Comparison of ENCODE assay signal across 7 cellular contexts in the genomic region with DNA sequence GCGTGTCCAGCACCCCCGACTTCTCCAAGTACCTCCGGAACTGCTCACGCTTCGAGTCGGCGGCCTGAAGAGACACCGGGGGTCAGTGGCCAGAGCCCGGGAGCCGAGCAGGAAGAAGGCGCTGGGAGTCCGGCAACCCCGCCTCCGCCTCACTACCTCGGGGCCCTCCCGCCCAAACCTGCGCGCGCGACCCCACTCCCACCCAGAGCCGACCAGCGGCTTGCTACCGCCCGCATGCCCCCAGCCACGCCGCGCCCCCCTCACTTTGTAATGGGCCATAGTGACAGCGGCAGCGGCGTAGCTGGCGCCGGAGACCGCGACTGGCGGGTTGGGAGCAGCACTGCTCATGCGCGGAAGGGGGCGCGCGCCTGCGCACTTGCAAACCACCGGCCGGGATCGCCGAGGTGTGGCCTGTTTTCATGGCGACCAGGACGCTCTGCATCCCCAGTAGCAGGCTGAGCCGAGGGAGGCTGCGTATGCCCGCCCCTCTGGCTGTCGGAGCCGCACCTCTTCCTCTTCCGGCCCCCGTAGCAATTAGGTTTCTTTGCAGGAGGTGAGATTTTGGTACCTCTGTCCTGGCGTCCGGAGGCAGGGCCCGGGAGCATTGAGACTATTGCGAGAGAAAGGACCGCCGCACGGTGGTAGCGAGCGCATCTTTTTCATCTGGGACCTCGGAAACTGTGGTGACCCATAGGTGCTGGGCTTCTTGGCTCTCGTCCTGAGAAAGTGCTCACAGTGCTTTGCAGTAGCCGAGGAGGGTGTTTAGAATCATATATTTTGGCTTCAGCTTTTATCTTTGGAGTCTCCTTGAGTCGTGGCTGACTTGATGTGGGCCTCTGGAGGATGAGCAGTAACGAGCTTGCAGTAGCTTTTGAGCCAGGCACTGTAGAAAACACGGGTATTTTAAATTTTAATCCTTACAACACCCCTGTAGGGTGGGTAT.
DNase-seq lines count a peak whose midpoint lies in the region; ATAC-seq and TF ChIP-seq lines count a peak whose summit lies in the region.

A gene with protein sequence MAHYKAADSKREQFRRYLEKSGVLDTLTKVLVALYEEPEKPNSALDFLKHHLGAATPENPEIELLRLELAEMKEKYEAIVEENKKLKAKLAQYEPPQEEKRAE (minus strand): TSS at position 322 of the 943 bp plus-strand sequence. CDS start 43 bp downstream, at position 279.

- peak within 1 kb of the TSS; percentile 72 for H3K4me3 ChIP-seq in astrocyte of the spinal cord (ENCODE audit: low read depth, low read length)

- peak; percentile 72 for ATAC-seq in GM18508 (IDR thresholded peaks at IDR 0.05; ENCODE audit: insufficient read depth, unreplicated experiment)
- ATAC-seq in HG03025 (IDR thresholded peaks at IDR 0.05; ENCODE audit: low FRiP score, unreplicated experiment) = peak; percentile 92

- DNase-seq in NCI-H2081 (lab: John Stamatoyannopoulos, UW) (peak; percentile 98 to 99), T1000 (lab: John Stamatoyannopoulos, UW) (peak; percentile 97), astrocyte of the spinal cord (ENCODE audit: low read depth, low spot score) (peak; percentile 95), hippocampal formation (lab: John Stamatoyannopoulos, UW) (peak; percentile 94 to 95), retina (peak; percentile 96)

- TF ChIP-seq CTCF in astrocyte of the spinal cord (IDR thresholded peaks at IDR 0.05; ENCODE audit: low read depth, low read length) = no peak

- in situ Hi-C loops in astrocyte of the spinal cord (cut with HindIII; ENCODE audit: low sequenced_read_pairs) = no loop called here

Comparison
In these comparisons a context has a peak if more than half of its experiments do, and no peak if none do; other contexts are left out.
1. Peak in every context shown above with its lines: DNase-seq, ATAC-seq and H3K4me3 ChIP-seq.